Comparison of ENCODE assay signal across 18 cellular contexts in the genomic region with DNA sequence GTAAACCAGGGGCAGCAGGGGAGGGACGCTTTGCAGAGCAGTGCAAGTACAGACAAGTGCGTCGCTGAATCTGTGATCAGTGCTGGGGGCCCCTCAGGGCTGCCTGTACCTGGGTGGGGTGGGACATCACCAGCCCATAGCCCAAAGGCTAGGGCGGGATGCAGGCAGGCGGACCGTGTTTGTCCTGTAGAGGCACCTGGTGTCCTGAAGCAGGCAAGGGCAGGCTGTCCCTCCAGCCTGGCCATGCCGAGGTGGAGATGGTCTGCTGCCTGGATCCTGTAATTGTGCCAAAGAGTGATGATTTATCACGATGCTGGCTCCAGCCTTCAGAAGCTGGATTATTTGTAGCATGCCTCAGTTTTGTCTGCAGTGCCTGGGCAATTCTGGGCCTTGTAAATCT.
A peak's percentile ranks its signal among the peaks of the same experiment; 100 is the strongest.
DNase-seq lines count a peak whose midpoint lies in the region; ATAC-seq, FAIRE-seq and TF ChIP-seq lines count a peak whose summit lies in the region.
"Had no signal": no experiment of that assay in that cellular context is flagged by ENCODE, and none has a peak within 500 bp of the region (broad histone marks: within the 10 kb centered on the region; RNA-seq: fewer than 3 reads in every experiment).

No MANE protein-coding gene starts in this region.

- no peak for TF ChIP-seq POLR2A in K562 (conservative IDR thresholded peaks at IDR 0.05)

- no TSS peak for BruUV-seq in K562 (replicated peaks; lab: Mats Ljungman, UMichigan)

- TF ChIP-seq CTCF in K562 (IDR thresholded peaks at IDR 0.05 in 2 of 3, conservative IDR thresholded peaks at IDR 0.05 in 1 of 3; ENCODE audit: insufficient read depth in 2 of 3, low read depth in 1 of 3, low read length in 3 of 3) (no peak), nephron (IDR thresholded peaks at IDR 0.05; ENCODE audit: unreplicated experiment in 3 of 3) (no peak), pancreas (IDR thresholded peaks at IDR 0.05) (no peak)

- H3K9me3 Mint-ChIP-seq in nephron = no peaks in the 10 kb centered on the region
- H3K9me3 Mint-ChIP-seq: dendritic cell treated with granulocyte-macrophage colony-stimulating factor and Interleukin-4, amounts not matched to agents 40 ng/mL and 50 ng/mL, for 4 days had no signal

- H3K79me2 ChIP-seq in K562 (ENCODE audit: control insufficient read depth, insufficient read depth, low read length) = peaks cover 21% of the 10 kb centered on the region; the same call in 2 of the 3 replicates

- H3K36me3 ChIP-seq in BLaER1 = no peaks in the 10 kb centered on the region
- H3K36me3 ChIP-seq in K562 (ENCODE audit: control insufficient read depth, insufficient read depth, low read length) = peaks cover 3% of the 10 kb centered on the region; the same call in 2 of the 3 replicates
- no peaks in the 10 kb centered on the region for H3K36me3 ChIP-seq in pancreas
- H3K36me3 ChIP-seq: esophagus muscularis mucosa had no signal

- no peak overlapping the region for H3K4me3 ChIP-seq in BLaER1
- H3K4me3 ChIP-seq in K562 = no peak overlapping the region
- no peak overlapping the region for H3K4me3 ChIP-seq in pancreas
- H3K4me3 ChIP-seq: esophagus muscularis mucosa had no signal

- H3K27me3 Mint-ChIP-seq in nephron (ENCODE audit: low read depth) = peaks cover 5% of the 10 kb centered on the region

- TF ChIP-seq EP300 in K562 (IDR thresholded peaks at IDR 0.05; ENCODE audit: low read length) = no peak

- TF ChIP-seq RAD21 in K562 (CRISPR knock-in tag; conservative IDR thresholded peaks at IDR 0.05 in 1 of 2, IDR thresholded peaks at IDR 0.05 in 1 of 2) = no peak

- H3K9ac ChIP-seq in BLaER1 (no peak overlapping the region), K562 (ENCODE audit: insufficient read depth in 1 of 2, low read depth in 2 of 2, low read length in 2 of 2) (peak overlapping the region in 1 of 2 experiments; percentile 74; a peak in 2 of 4 replicates)

- WGBS in K562 (ENCODE audit: insufficient coverage, low coverage, missing lambda C conversion rate) = 60% methylated on average over 8 of the region's 8 CpGs
- 82 to 84% methylated on average over 8 of the region's 8 CpGs for WGBS in pancreas, 2 donors

- intact Hi-C loops in K562 (cut with micrococcal nuclease) (no loop called here), pancreas (cut with DNase I) (no loop called here)

- FAIRE-seq in K562 (lab: Jason Lieb, UNC) (peak; percentile 37), RCC 7860 (lab: Jason Lieb, UNC) (no peak), pancreas (lab: Jason Lieb, UNC) (no peak), frontal cortex (lab: Jason Lieb, UNC) (no peak)

- peak overlapping the region; percentile 43 to 85 (median 71) for H3K27ac Mint-ChIP-seq in nephron
- H3K27ac Mint-ChIP-seq: dendritic cell treated with granulocyte-macrophage colony-stimulating factor and Interleukin-4, amounts not matched to agents 40 ng/mL and 50 ng/mL, for 4 days had no signal

- ATAC-seq in K562 (peak; percentile 7), GM18909 (IDR thresholded peaks at IDR 0.05; ENCODE audit: poor library complexity, unreplicated experiment) (no peak), pancreas (no peak)
- ATAC-seq: left lobe of liver, Right ventricle myocardium inferior had no signal

- H3K27me3 ChIP-seq in BLaER1 (no peaks in the 10 kb centered on the region), K562 (ENCODE audit: control insufficient read depth in 2 of 2, insufficient read depth in 2 of 2, low read length in 2 of 2) (no peaks in the 10 kb centered on the region), pancreas (no peaks in the 10 kb centered on the region)
- H3K27me3 ChIP-seq: esophagus muscularis mucosa had no signal

- no peak overlapping the region for H2AFZ ChIP-seq in K562 (ENCODE audit: low read depth, low read length)

- H3K36me3 Mint-ChIP-seq in nephron (ENCODE audit: low read depth) = peaks cover 4% of the 10 kb centered on the region

- H4K20me1 ChIP-seq in BLaER1 (no peaks in the 10 kb centered on the region), K562 (replicated peaks; ENCODE audit: control insufficient read depth, insufficient read depth, low read length) (peaks cover 24% of the 10 kb centered on the region)

- H3K4me1 ChIP-seq in BLaER1 (peaks cover 95% of the 10 kb centered on the region), K562 (replicated peaks in 1 of 2; ENCODE audit: control insufficient read depth in 2 of 2, insufficient read depth in 2 of 2, low read length in 2 of 2) (peaks cover 19 to 59% of the 10 kb centered on the region in 2 experiments), pancreas (peaks cover 0 to 7% (median 7%) of the 10 kb centered on the region in 3 donors)

- peaks cover 51% of the 10 kb centered on the region for H3K4me1 Mint-ChIP-seq in nephron

- in situ Hi-C loops in K562 (cut with MboI) = no loop called here

- H3K4me2 ChIP-seq in BLaER1 = peak overlapping the region; percentile 94
- H3K4me2 ChIP-seq in K562 (ENCODE audit: insufficient read depth, low read length) = peak overlapping the region; percentile 11; the same call in 1 of the 2 replicates

- H3K9me3 ChIP-seq in BLaER1 (no peaks in the 10 kb centered on the region), K562 (replicated peaks; ENCODE audit: control insufficient read depth, insufficient read depth, low read depth, low read length) (no peaks in the 10 kb centered on the region), pancreas (no peaks in the 10 kb centered on the region)
- H3K9me3 ChIP-seq: esophagus muscularis mucosa had no signal

- no peaks in the 10 kb centered on the region for H3K9me1 ChIP-seq in K562 (ENCODE audit: control insufficient read depth, insufficient read depth, low read length)

- peak overlapping the region in 2 of 3 experiments; percentile 38 to 58 for H3K4me3 Mint-ChIP-seq in nephron
- H3K4me3 Mint-ChIP-seq: dendritic cell treated with granulocyte-macrophage colony-stimulating factor and Interleukin-4, amounts not matched to agents 40 ng/mL and 50 ng/mL, for 4 days had no signal

- POLR2A ChIA-PET in K562 (lab: Yijun Ruan, JAX) = interaction anchor here (2.7 kb wide), 1 partner anchor 13 kb away, joined by 9 read pairs; no protein-coding TSS in a partner anchor

- DNase-seq in NCI-H1694 (lab: John Stamatoyannopoulos, UW) (peak; percentile 63), K562 (ENCODE audit: extremely low read depth in 1 of 4, low spot score in 3 of 4) (no peak), RCC 7860 (ENCODE audit: low spot score) (no peak), pancreas (no peak), frontal cortex (ENCODE audit: low spot score in 2 of 2) (no peak)
- DNase-seq: activated CD4-positive, alpha-beta T cell treated with anti-CD3 and anti-CD28 coated beads for 1 hour; activated CD8-positive, alpha-beta memory T cell treated with anti-CD3 and anti-CD28 coated beads, Interleukin-2, amount 50 U/mL, for 4 hours; activated naive CD4-positive, alpha-beta T cell treated with Interleukin-2 at 50 U/mL for 16 hours; GOT3; hippocampal formation; NK-92 treated with Interleukin-12 subunit alpha and Interleukin-12 subunit beta, amount 100 ng/mL, for 24 hours had no signal

- peak overlapping the region; percentile 49 for H3K27ac ChIP-seq in BLaER1
- H3K27ac ChIP-seq in K562 (ENCODE audit: extremely low read depth, low read depth, low read length) = no peak overlapping the region
- no peak overlapping the region for H3K27ac ChIP-seq in pancreas

- CTCF ChIA-PET in K562 (lab: Yijun Ruan, JAX; ENCODE audit: low intra/inter-chr PET ratio) = interaction anchor here (0.6 kb wide), 2 partner anchors 47 to 199 kb away, joined by 3 read pairs; no protein-coding TSS in a partner anchor

TF ChIP-seq in K562, 482 proteins besides CTCF, POLR2A, EP300 and RAD21:
- TF ChIP-seq ZNF707 (CRISPR knock-in tag; conservative IDR thresholded peaks at IDR 0.05) = no peak
- no peak for TF ChIP-seq SMARCA5 (IDR thresholded peaks at IDR 0.05)
- TF ChIP-seq THRAP3 (IDR thresholded peaks at IDR 0.05; ENCODE audit: borderline replicate concordance) = no peak
- no peak for TF ChIP-seq TCFL5 (CRISPR knock-in tag; conservative IDR thresholded peaks at IDR 0.05)
- TF ChIP-seq SMAD3 (CRISPR knock-in tag; conservative IDR thresholded peaks at IDR 0.05) = no peak
- TF ChIP-seq GABPB2 (CRISPR knock-in tag; conservative IDR thresholded peaks at IDR 0.05) = no peak
- no peak for TF ChIP-seq PHB2 (IDR thresholded peaks at IDR 0.05; ENCODE audit: low read depth)
- TF ChIP-seq ZNF282 (CRISPR knock-in tag; IDR thresholded peaks at IDR 0.05) = no peak
- TF ChIP-seq ERF (CRISPR knock-in tag; IDR thresholded peaks at IDR 0.05) = no peak
